ENCODE assay signal across 14 cellular contexts in genomic region chr10:99341860-99342517, GRCh38. TPM values are rescaled to one million over a fixed set of nuclear protein-coding genes. Genes with fewer than 3 reads are reported as not detected.
DNase-seq lines count a peak whose midpoint lies in the region; TF ChIP-seq lines count a peak whose summit lies in the region.
"Had no signal": no experiment of that assay in that cellular context is flagged by ENCODE, and none has a peak within 500 bp of the region (broad histone marks: within the 10 kb centered on the region; RNA-seq: fewer than 3 reads in every experiment).

No MANE protein-coding gene starts in this region.

- DNase-seq in ACHN: peak; percentile 72
- DNase-seq in GM23248: peak; percentile 88
- DNase-seq in ascending aorta (ENCODE audit: low spot score in 2 of 2): no peak
- DNase-seq in kidney tubule cell (ENCODE audit: low spot score): peak; percentile 65
- DNase-seq in adrenal gland: no peak
- DNase-seq in NCI-H2029 (lab: John Stamatoyannopoulos, UW): no peak
- no peak for DNase-seq in NCI-H524 (lab: John Stamatoyannopoulos, UW)
- no peak for DNase-seq in GM10266 (ENCODE audit: extremely low spot score)
- DNase-seq: activated CD4-positive, alpha-beta T cell treated with anti-CD3 and anti-CD28 coated beads for 48 hours; activated gamma-delta T cell; NCI-H1436; upper lobe of left lung had no signal

- no peaks in the 10 kb centered on the region for H3K36me3 ChIP-seq in GM23248 (ENCODE audit: low read depth)
- no peaks in the 10 kb centered on the region for H3K36me3 ChIP-seq in ascending aorta
- H3K36me3 ChIP-seq in adrenal gland (replicated peaks in 1 of 2): no peaks in the 10 kb centered on the region
- H3K36me3 ChIP-seq: upper lobe of left lung had no signal

- peak overlapping the region; percentile 31 for H3K9ac ChIP-seq in GM23248

- peak overlapping the region; percentile 50 for H3K27ac ChIP-seq in GM23248
- H3K27ac ChIP-seq in ascending aorta: peak overlapping the region; percentile 34 to 47
- peak overlapping the region in 1 of 5 donors; percentile 45 for H3K27ac ChIP-seq in adrenal gland
- H3K27ac ChIP-seq: upper lobe of left lung had no signal

- H3K9me3 ChIP-seq in GM23248 (ENCODE audit: low read depth) (no peaks in the 10 kb centered on the region), ascending aorta (no peaks in the 10 kb centered on the region), adrenal gland (replicated peaks in 1 of 3) (no peaks in the 10 kb centered on the region)
- H3K9me3 ChIP-seq: upper lobe of left lung had no signal

- H3K79me2 ChIP-seq in GM23248 (ENCODE audit: insufficient read depth): no peaks in the 10 kb centered on the region

- H3K4me2 ChIP-seq in GM23248 (ENCODE audit: unreplicated experiment): no peak overlapping the region

- WGBS in GM23248 (ENCODE audit: low coverage in 1 of 2, low lambda C conversion rate in 2 of 2, missing lambda C conversion rate in 2 of 2), 2 experiments: 45 to 52% methylated on average over 3 of the region's 3 CpGs
- WGBS in adrenal gland, 4 donors: 35 to 53% (median 48%) methylated on average over 3 of the region's 3 CpGs

- H2AFZ ChIP-seq in GM23248: no peak overlapping the region

- H3K9me2 ChIP-seq in GM23248 (ENCODE audit: insufficient read depth): no peaks in the 10 kb centered on the region

- TF ChIP-seq POLR2A in adrenal gland (IDR thresholded peaks at IDR 0.05): no peak

- no peak for TF ChIP-seq CTCF in ascending aorta (IDR thresholded peaks at IDR 0.05)
- no peak for TF ChIP-seq CTCF in adrenal gland (IDR thresholded peaks at IDR 0.05)
- TF ChIP-seq CTCF in GM10266 (IDR thresholded peaks at IDR 0.05; ENCODE audit: control insufficient read depth, insufficient read depth, low read depth, missing control alignments): no peak

- H3K27me3 ChIP-seq in GM23248 (replicated peaks; ENCODE audit: insufficient read depth) (no peaks in the 10 kb centered on the region), ascending aorta (no peaks in the 10 kb centered on the region), adrenal gland (peaks cover 3% of the 10 kb centered on the region)
- H3K27me3 ChIP-seq: upper lobe of left lung had no signal

- H3K4me1 ChIP-seq in GM23248 (ENCODE audit: insufficient read depth) (peaks cover 32% of the 10 kb centered on the region), ascending aorta (peaks cover 0 to 8% of the 10 kb centered on the region in 2 donors), adrenal gland (replicated peaks in 1 of 2) (no peaks in the 10 kb centered on the region)
- H3K4me1 ChIP-seq: upper lobe of left lung had no signal

- no peak overlapping the region for H3K4me3 ChIP-seq in GM23248
- peak overlapping the region in 1 of 2 donors; percentile 37 for H3K4me3 ChIP-seq in ascending aorta
- H3K4me3 ChIP-seq in adrenal gland: no peak overlapping the region
- H3K4me3 ChIP-seq: upper lobe of left lung had no signal

- intact Hi-C loops in ascending aorta (cut with DNase I) (no loop called here), adrenal gland (cut with DNase I) (no loop called here)

- H4K20me1 ChIP-seq in GM23248 (ENCODE audit: insufficient read depth): no peaks in the 10 kb centered on the region

- 0 out of 2 replicates have a peak, but pooled peaks cover 3% of the 10 kb centered on the region for H3F3A ChIP-seq in GM23248 (ENCODE audit: insufficient read depth)

- in situ Hi-C loops in ACHN (cut with HindIII; ENCODE audit: low pct_ligation_motif_present, low pct_unique_long_range_greater_than_20kb, low sequenced_read_pairs): no loop called here
- in situ Hi-C loops in GM23248 (cut with MboI): no loop called here

RNA-seq across cellular contexts. Expression of gene CNNM1, which starts 12.8 kb away (rescaled TPM):
- 1.6 and 2.1 TPM in 2 replicates for total RNA-seq in GM23248 (2014; rRNA removed; shearing (Covaris generic))
- 0.95 and 1.1 TPM in 2 replicates for polyA plus RNA-seq in GM23248 (2016; fragmentation: Nextera tagmentation; extraction: Ambion mirVana)
- total RNA-seq in ascending aorta: not detected
- 1 to 10 TPM in 4 of 8 donors, under 1 TPM in 3, not detected in 1; 0.07 to 1.6 (median 1.2) TPM for total RNA-seq in adrenal gland
- 1 to 10 TPM in 2 of 3 donors, under 1 TPM in 1; 0.71 to 2.0 (median 1.8) TPM for polyA plus RNA-seq in adrenal gland
- total RNA-seq: dermis microvascular lymphatic vessel endothelial cell, sciatic nerve had no signal

Comparison
In these comparisons a context has a peak if more than half of its experiments do, and no peak if none do; other contexts are left out.
1. DNase-seq: peak in ACHN (single experiment), GM23248 (single experiment) and kidney tubule cell (single experiment); none in ascending aorta (0 of 2), adrenal gland (0 of 7), NCI-H2029 (single experiment), NCI-H524 (0 of 2) and GM10266 (single experiment).